Comparison of ENCODE assay signal across 17 cellular contexts in genomic region chr6:17022604-17023003, GRCh38.
A peak's percentile ranks its signal among the peaks of the same experiment; 100 is the strongest.
DNase-seq lines count a peak whose midpoint lies in the region; ATAC-seq and TF ChIP-seq lines count a peak whose summit lies in the region.
"Had no signal": no experiment of that assay in that cellular context is flagged by ENCODE, and none has a peak within 500 bp of the region (broad histone marks: within the 10 kb centered on the region; RNA-seq: fewer than 3 reads in every experiment).

No MANE protein-coding gene starts in this region.

- H4K20me1 ChIP-seq in OCI-LY7 (ENCODE audit: insufficient read depth, low read length), result no peaks in the 10 kb centered on the region
- H4K20me1 ChIP-seq: BLaER1 had no signal

- H3K9me3 Mint-ChIP-seq in type B pancreatic cell, result peaks cover 8% of the 10 kb centered on the region
- H3K9me3 Mint-ChIP-seq: natural killer cell treated with Interleukin-12 subunit alpha and Interleukin-12 subunit beta and Interleukin-15 and Interleukin-18, amount 100 ng/mL, for 72 hours had no signal

- ATAC-seq in GM18868 (IDR thresholded peaks at IDR 0.05; ENCODE audit: unreplicated experiment), result peak; percentile 93
- ATAC-seq in HG02759 (IDR thresholded peaks at IDR 0.05; ENCODE audit: unreplicated experiment), result peak; percentile 78
- peak; percentile 88 for ATAC-seq in HG03520 (IDR thresholded peaks at IDR 0.05; ENCODE audit: unreplicated experiment)
- no peak for ATAC-seq in GM21737 (IDR thresholded peaks at IDR 0.05; ENCODE audit: unreplicated experiment)
- ATAC-seq: activated T-cell treated with anti-CD3 and anti-CD28 coated beads, Interleukin-2, amount 50 U/mL, for 4 hours had no signal

- POLR2A ChIA-PET in OCI-LY7 (lab: Charles Lee), result no interaction called here

- H3K27me3 Mint-ChIP-seq in type B pancreatic cell, result no peaks in the 10 kb centered on the region

- no TSS peak for BruUV-seq in OCI-LY7 (replicated peaks; lab: Mats Ljungman, UMichigan)

- no peaks in the 10 kb centered on the region for H3K36me3 Mint-ChIP-seq in type B pancreatic cell

- H3K4me1 Mint-ChIP-seq in type B pancreatic cell (ENCODE audit: unreplicated experiment), result no peaks in the 10 kb centered on the region
- H3K4me1 Mint-ChIP-seq: central memory CD8-positive, alpha-beta T cell; endodermal cell had no signal

- H3K27ac ChIP-seq in OCI-LY7 (ENCODE audit: low read depth, low read length, poor library complexity, severe bottlenecking), result no peak overlapping the region
- H3K27ac ChIP-seq: BLaER1, thoracic aorta had no signal

- H3K4me2 ChIP-seq in OCI-LY7 (ENCODE audit: low read length), result no peak overlapping the region
- H3K4me2 ChIP-seq: BLaER1 had no signal

- no peak overlapping the region for H2AFZ ChIP-seq in OCI-LY7 (ENCODE audit: low read length)

- H3K4me3 ChIP-seq in OCI-LY7 (ENCODE audit: low read depth, low read length, poor library complexity, severe bottlenecking), result no peak overlapping the region
- H3K4me3 ChIP-seq: BLaER1, thoracic aorta had no signal

- intact Hi-C loops in OCI-LY7 (cut with micrococcal nuclease; ENCODE audit: unreplicated experiment), result no loop called here

- TF ChIP-seq CTCF in OCI-LY7 (conservative IDR thresholded peaks at IDR 0.05; ENCODE audit: low read length), result no peak
- TF ChIP-seq CTCF in type B pancreatic cell (conservative IDR thresholded peaks at IDR 0.05), result no peak

- no peak overlapping the region for H3K4me3 Mint-ChIP-seq in type B pancreatic cell
- H3K4me3 Mint-ChIP-seq: activated T-cell treated with anti-CD3 and anti-CD28 coated beads, Interleukin-2, amount 50 U/mL, for 4 hours; central memory CD8-positive, alpha-beta T cell; endodermal cell; natural killer cell treated with Interleukin-12 subunit alpha and Interleukin-12 subunit beta and Interleukin-15 and Interleukin-18, amount 100 ng/mL, for 72 hours had no signal

- H3K4me1 ChIP-seq in OCI-LY7 (ENCODE audit: insufficient read depth, low read length, poor library complexity, severe bottlenecking), result no peaks in the 10 kb centered on the region
- H3K4me1 ChIP-seq: BLaER1 had no signal

- peak; percentile 71 for DNase-seq in myocyte (ENCODE audit: low read depth)
- DNase-seq in OCI-LY7 (ENCODE audit: low spot score), result no peak
- no peak for DNase-seq in type B pancreatic cell (ENCODE audit: extremely low spot score, unreplicated experiment)
- DNase-seq: activated T-cell treated with anti-CD3 and anti-CD28 coated beads, Interleukin-2, amount 50 U/mL, for 4 hours; DMS79 treated with DMSO at 0.1 percent for 48 hours; endodermal cell; NCI-H2081; SHP77; T-helper 9 cell had no signal

- H3K36me3 ChIP-seq in OCI-LY7 (ENCODE audit: insufficient read depth, low read length), result no peaks in the 10 kb centered on the region
- H3K36me3 ChIP-seq: BLaER1, thoracic aorta had no signal

- no peaks in the 10 kb centered on the region for H3K79me2 ChIP-seq in OCI-LY7 (ENCODE audit: insufficient read depth, low read depth, low read length)

- H3K9me2 ChIP-seq in OCI-LY7 (ENCODE audit: insufficient read depth, low read length), result no peaks in the 10 kb centered on the region

- H3K27ac Mint-ChIP-seq in type B pancreatic cell, result no peak overlapping the region
- H3K27ac Mint-ChIP-seq: endodermal cell; natural killer cell treated with Interleukin-12 subunit alpha and Interleukin-12 subunit beta and Interleukin-15 and Interleukin-18, amount 100 ng/mL, for 72 hours had no signal

- CTCF ChIA-PET in OCI-LY7 (lab: Charles Lee; ENCODE audit: unreplicated experiment), result no interaction called here

- no peaks in the 10 kb centered on the region for H3K9me3 ChIP-seq in OCI-LY7 (ENCODE audit: low read length)
